In genomic region chr6:90222008-90222407, GRCh38 we compare ENCODE assay signal across 19 cellular contexts.
DNase-seq lines count a peak whose midpoint lies in the region; ATAC-seq and TF ChIP-seq lines count a peak whose summit lies in the region.
"Had no signal": no experiment of that assay in that cellular context is flagged by ENCODE, and none has a peak within 500 bp of the region (broad histone marks: within the 10 kb centered on the region; RNA-seq: fewer than 3 reads in every experiment).

No MANE protein-coding gene starts in this region.

- CTCF ChIA-PET in Calu3 (lab: Charles Lee) (interaction anchor here (0.9 to 1.4 kb wide), 2 partner anchors 37 to 63 kb away, joined by 3 read pairs; no protein-coding TSS in a partner anchor), HEK293 (lab: Yijun Ruan, JAX) (interaction anchor here (0.6 to 0.8 kb wide), 3 partner anchors 11 to 85 kb away, joined by 3 to 5 read pairs (median 3); no protein-coding TSS in a partner anchor)
- CTCF ChIA-PET in naive thymus-derived CD4-positive, alpha-beta T cell (lab: Charles Lee): no interaction called here

- ATAC-seq in naive thymus-derived CD4-positive, alpha-beta T cell: no peak
- ATAC-seq: CD8-positive, alpha-beta T cell; Right ventricle myocardium inferior had no signal

- H3K4me3 ChIP-seq in HEK293 (ENCODE audit: low read depth, low read length) (no peak overlapping the region), WERI-Rb-1 (ENCODE audit: low read depth, low read length) (no peak overlapping the region), MG63 (no peak overlapping the region)
- no peak overlapping the region for H3K4me3 ChIP-seq in naive thymus-derived CD4-positive, alpha-beta T cell (ENCODE audit: low read length)
- H3K4me3 ChIP-seq: dorsolateral prefrontal cortex, prostate gland had no signal

- no peak overlapping the region for H3K4me3 Mint-ChIP-seq in Calu3 (ENCODE audit: low read depth, unreplicated experiment)
- H3K4me3 Mint-ChIP-seq in activated naive CD8-positive, alpha-beta T cell: peak overlapping the region; percentile 59
- peak overlapping the region in 5 of 10 donors; percentile 9 to 55 (median 21) for H3K4me3 Mint-ChIP-seq in naive thymus-derived CD4-positive, alpha-beta T cell
- H3K4me3 Mint-ChIP-seq: CD8-positive, alpha-beta T cell; central memory CD8-positive, alpha-beta T cell had no signal

- peaks cover 33% of the 10 kb centered on the region for H3K4me1 ChIP-seq in HEK293 (ENCODE audit: control insufficient read depth, insufficient read depth, low read length)
- peaks cover 0 to 65% of the 10 kb centered on the region in 2 donors for H3K4me1 ChIP-seq in naive thymus-derived CD4-positive, alpha-beta T cell (ENCODE audit: control insufficient read depth in 2 of 2, insufficient read depth in 2 of 2, low read length in 2 of 2)

- H3K9me3 Mint-ChIP-seq in Calu3 (ENCODE audit: low read depth, unreplicated experiment): peaks cover 3% of the 10 kb centered on the region
- H3K9me3 Mint-ChIP-seq in activated naive CD8-positive, alpha-beta T cell (ENCODE audit: low read depth): peaks cover 8% of the 10 kb centered on the region
- peaks cover 0 to 22% (median 10%) of the 10 kb centered on the region in 11 donors for H3K9me3 Mint-ChIP-seq in naive thymus-derived CD4-positive, alpha-beta T cell

- H3K9me3 ChIP-seq in HEK293 (ENCODE audit: control insufficient read depth, insufficient read depth, low read depth, low read length): no peaks in the 10 kb centered on the region
- peaks cover 0 to 10% (median 3%) of the 10 kb centered on the region in 3 experiments for H3K9me3 ChIP-seq in naive thymus-derived CD4-positive, alpha-beta T cell (ENCODE audit: control insufficient read depth in 2 of 3, low read length in 3 of 3)
- H3K9me3 ChIP-seq in WERI-Rb-1 (ENCODE audit: severe bottlenecking): peaks cover 5% of the 10 kb centered on the region
- H3K9me3 ChIP-seq in MG63: no peaks in the 10 kb centered on the region; the same call in 1 of the 2 replicates
- H3K9me3 ChIP-seq: prostate gland had no signal

- BruUV-seq in Calu3 (replicated peaks; lab: Mats Ljungman, UMichigan): no TSS peak

- intact Hi-C loops in Calu3 (cut with micrococcal nuclease; ENCODE audit: unreplicated experiment): no loop called here
- intact Hi-C loops in naive thymus-derived CD4-positive, alpha-beta T cell (cut with micrococcal nuclease): no loop called here

- TF ChIP-seq CTCF in Calu3 (IDR thresholded peaks at IDR 0.05; ENCODE audit: unreplicated experiment): no peak
- TF ChIP-seq CTCF in HEK293 (tag by site-specific recombination; IDR thresholded peaks at IDR 0.05): no peak
- TF ChIP-seq CTCF in WERI-Rb-1 (IDR thresholded peaks at IDR 0.05; ENCODE audit: low read depth, low read length): no peak

- POLR2A ChIA-PET in HEK293 (lab: Yijun Ruan, JAX): no interaction called here
- POLR2A ChIA-PET in naive thymus-derived CD4-positive, alpha-beta T cell (lab: Charles Lee): interaction anchor here (2.7 kb wide), 1 partner anchor 10 kb away, joined by 12 read pairs; no protein-coding TSS in a partner anchor

- H3K36me3 Mint-ChIP-seq in Calu3 (ENCODE audit: insufficient read depth, unreplicated experiment): peaks cover 16% of the 10 kb centered on the region
- peaks cover 35% of the 10 kb centered on the region for H3K36me3 Mint-ChIP-seq in activated naive CD8-positive, alpha-beta T cell
- H3K36me3 Mint-ChIP-seq in naive thymus-derived CD4-positive, alpha-beta T cell: peaks cover 23 to 48% (median 44%) of the 10 kb centered on the region in 5 donors

- H3K36me3 ChIP-seq in HEK293 (ENCODE audit: control insufficient read depth in 2 of 2, insufficient read depth in 1 of 2, low read length in 2 of 2) (no peaks in the 10 kb centered on the region), WERI-Rb-1 (no peaks in the 10 kb centered on the region), MG63 (no peaks in the 10 kb centered on the region)
- peaks cover 0 to 7% (median 0%) of the 10 kb centered on the region in 3 experiments for H3K36me3 ChIP-seq in naive thymus-derived CD4-positive, alpha-beta T cell (ENCODE audit: control insufficient read depth in 2 of 3, insufficient read depth in 3 of 3, low read length in 3 of 3)
- H3K36me3 ChIP-seq: prostate gland had no signal

- H3K27ac Mint-ChIP-seq in Calu3 (ENCODE audit: unreplicated experiment): peak overlapping the region; percentile 92
- no peak overlapping the region for H3K27ac Mint-ChIP-seq in activated naive CD8-positive, alpha-beta T cell
- H3K27ac Mint-ChIP-seq in naive thymus-derived CD4-positive, alpha-beta T cell: peak overlapping the region in 5 of 9 donors; percentile 48 to 88 (median 80)

- H3K27me3 Mint-ChIP-seq in Calu3 (ENCODE audit: unreplicated experiment): no peaks in the 10 kb centered on the region
- H3K27me3 Mint-ChIP-seq in activated naive CD8-positive, alpha-beta T cell: no peaks in the 10 kb centered on the region
- H3K27me3 Mint-ChIP-seq in naive thymus-derived CD4-positive, alpha-beta T cell: no peaks in the 10 kb centered on the region
- H3K27me3 Mint-ChIP-seq: central memory CD8-positive, alpha-beta T cell had no signal

- H3K27me3 ChIP-seq in naive thymus-derived CD4-positive, alpha-beta T cell (ENCODE audit: control insufficient read depth in 2 of 2, insufficient read depth in 2 of 2, low read length in 2 of 2): no peaks in the 10 kb centered on the region
- no peaks in the 10 kb centered on the region for H3K27me3 ChIP-seq in WERI-Rb-1 (ENCODE audit: insufficient read depth, low read depth, severe bottlenecking)
- H3K27me3 ChIP-seq in MG63: no peaks in the 10 kb centered on the region
- H3K27me3 ChIP-seq: dorsolateral prefrontal cortex had no signal

- DNase-seq in Calu3 (no peak), WERI-Rb-1 (no peak), MG63 (no peak)
- DNase-seq in naive thymus-derived CD4-positive, alpha-beta T cell: no peak
- no peak for DNase-seq in central memory CD4-positive, alpha-beta T cell
- DNase-seq: activated effector memory CD4-positive, alpha-beta T cell treated with Interleukin-2 at 50 U/mL for 16 hours; aorta; dorsolateral prefrontal cortex; foreskin melanocyte; NCI-H1694; NCI-H2171 treated with DMSO at 0.1 percent for 48 hours; NCI-H526; T1000 had no signal

- H3K4me1 Mint-ChIP-seq in Calu3 (ENCODE audit: low read depth, unreplicated experiment): peaks cover 25% of the 10 kb centered on the region
- H3K4me1 Mint-ChIP-seq in activated naive CD8-positive, alpha-beta T cell (ENCODE audit: low read depth): peaks cover 51% of the 10 kb centered on the region
- H3K4me1 Mint-ChIP-seq in naive thymus-derived CD4-positive, alpha-beta T cell: peaks cover 13 to 47% (median 34%) of the 10 kb centered on the region in 7 donors

- H3K27ac ChIP-seq in HEK293 (ENCODE audit: extremely low read depth, low read depth, low read length) (no peak overlapping the region), WERI-Rb-1 (no peak overlapping the region)
- H3K27ac ChIP-seq in naive thymus-derived CD4-positive, alpha-beta T cell (ENCODE audit: low read depth, low read length): no peak overlapping the region
- H3K27ac ChIP-seq: dorsolateral prefrontal cortex, prostate gland had no signal

TF ChIP-seq in HEK293, 187 proteins besides CTCF, POLR2A, EP300 and RAD21:
- TF ChIP-seq SCRT2 (tag by site-specific recombination; IDR thresholded peaks at IDR 0.05): peak; percentile 93
- TF ChIP-seq ZNF18 (tag by site-specific recombination; IDR thresholded peaks at IDR 0.05): no peak
